In the genomic region with DNA sequence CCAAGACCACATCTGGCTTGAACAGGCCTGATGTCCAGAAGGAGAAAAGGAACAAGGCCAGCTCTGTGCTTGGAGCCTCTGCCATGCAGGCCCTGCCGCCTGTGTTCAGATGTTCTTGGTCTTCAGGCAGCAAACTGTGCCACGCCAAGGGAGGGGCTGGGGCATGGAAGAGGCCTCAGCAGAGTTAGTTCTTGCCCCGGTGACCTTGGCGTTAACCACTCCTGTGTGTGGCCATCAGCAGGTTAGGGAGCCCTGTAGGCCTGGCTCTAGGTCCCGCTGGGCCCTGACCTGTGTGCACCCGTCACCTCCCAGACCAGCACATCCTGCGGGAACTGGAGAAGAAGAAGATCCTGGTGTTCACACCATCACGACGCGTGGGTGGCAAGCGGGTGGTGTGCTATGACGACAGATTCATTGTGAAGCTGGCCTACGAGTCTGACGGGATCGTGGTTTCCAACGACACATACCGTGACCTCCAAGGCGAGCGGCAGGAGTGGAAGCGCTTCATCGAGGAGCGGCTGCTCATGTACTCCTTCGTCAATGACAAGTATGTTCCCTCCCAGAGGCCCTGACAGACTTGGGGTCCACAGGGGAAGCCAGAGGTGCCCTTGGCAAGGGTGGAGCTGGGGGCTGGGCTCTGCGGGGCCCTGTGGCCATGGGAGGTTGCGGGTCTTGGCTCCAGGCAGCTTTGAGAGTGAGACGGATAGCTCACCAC, we compare ENCODE assay signal across 12 cellular contexts. TPM values are rescaled to one million over a fixed set of nuclear protein-coding genes. Genes with fewer than 3 reads are reported as not detected.
A peak's percentile ranks its signal among the peaks of the same experiment; 100 is the strongest.
DNase-seq lines count a peak whose midpoint lies in the region; ATAC-seq and TF ChIP-seq lines count a peak whose summit lies in the region.
"Had no signal": no experiment of that assay in that cellular context is flagged by ENCODE, and none has a peak within 500 bp of the region (broad histone marks: within the 10 kb centered on the region; RNA-seq: fewer than 3 reads in every experiment).

No MANE protein-coding gene starts in this region.

- peaks cover 60 to 99% (median 87%) of the 10 kb centered on the region in 10 experiments for H3K4me1 ChIP-seq in BLaER1 treated with 17β-estradiol and CSF1 and Interleukin-3, amounts not matched to agents 10 nM and 100 nM
- H3K4me1 ChIP-seq in PC-3 (ENCODE audit: insufficient read depth, low read length) (peaks cover 61% of the 10 kb centered on the region), adipocyte (ENCODE audit: control insufficient read depth, insufficient read depth, low read length) (peaks cover 64% of the 10 kb centered on the region), neuronal stem cell (ENCODE audit: control insufficient read depth in 2 of 2, insufficient read depth in 1 of 2, low read depth in 1 of 2, low read length in 2 of 2) (peaks cover 7 to 19% of the 10 kb centered on the region in 2 donors)

- H3K4ac ChIP-seq in neuronal stem cell (ENCODE audit: low read length): no peak overlapping the region

- no peak overlapping the region for H4K91ac ChIP-seq in neuronal stem cell (ENCODE audit: low read depth, low read length, poor library complexity)

- H3K4me2 ChIP-seq in BLaER1 treated with 17β-estradiol and CSF1 and Interleukin-3, amounts not matched to agents 10 nM and 100 nM: peak overlapping the region in 10 of 11 experiments; percentile 95 to 100 (median 100); a peak in 21 of 22 replicates
- H3K4me2 ChIP-seq in PC-3 (ENCODE audit: low read length) (no peak overlapping the region), neuronal stem cell (ENCODE audit: insufficient read depth, low read length, poor library complexity, severe bottlenecking) (no peak overlapping the region)
- H3K4me2 ChIP-seq: BLaER1, GM23338 had no signal

- H2BK15ac ChIP-seq in neuronal stem cell (ENCODE audit: low read length): no peak overlapping the region

- H2AK5ac ChIP-seq in neuronal stem cell (ENCODE audit: low read depth, low read length): no peak overlapping the region

- no peak overlapping the region for H2BK12ac ChIP-seq in neuronal stem cell (ENCODE audit: low read length)

- peaks cover 7 to 76% (median 46%) of the 10 kb centered on the region in 11 experiments; a peak in 18 of 22 replicates for H4K20me1 ChIP-seq in BLaER1 treated with 17β-estradiol and CSF1 and Interleukin-3, amounts not matched to agents 10 nM and 100 nM
- H4K20me1 ChIP-seq in PC-3 (ENCODE audit: low read length): no peaks in the 10 kb centered on the region; the same call in 1 of the 2 replicates

- H3K18ac ChIP-seq in neuronal stem cell (ENCODE audit: low read length): no peak overlapping the region

- H3K4me3 ChIP-seq in BLaER1 treated with 17β-estradiol and CSF1 and Interleukin-3, amounts not matched to agents 10 nM and 100 nM: peak overlapping the region in 3 of 10 experiments; percentile 94 to 96 (median 94); a peak in 3 of 20 replicates
- no peak overlapping the region for H3K4me3 ChIP-seq in PC-3 (ENCODE audit: low read length)
- no peak overlapping the region for H3K4me3 ChIP-seq in adipocyte (ENCODE audit: low read length)
- H3K4me3 ChIP-seq in neuronal stem cell (ENCODE audit: low read length in 2 of 2): peak overlapping the region in 1 of 2 donors; percentile 27
- H3K4me3 ChIP-seq: BLaER1, GM23338 had no signal

- peak overlapping the region in 10 of 11 experiments; percentile 84 to 98 (median 94); a peak in 20 of 22 replicates for H3K27ac ChIP-seq in BLaER1 treated with 17β-estradiol and CSF1 and Interleukin-3, amounts not matched to agents 10 nM and 100 nM
- H3K27ac ChIP-seq in PC-3 (ENCODE audit: low read length) (peak overlapping the region; percentile 97; the same call in 1 of the 2 replicates), neuronal stem cell (replicated peaks; ENCODE audit: low read length) (no peak overlapping the region)
- H3K27ac ChIP-seq: BLaER1 had no signal

- H3K79me2 ChIP-seq in PC-3 (ENCODE audit: low read length): peaks cover 57% of the 10 kb centered on the region

- H3K14ac ChIP-seq in neuronal stem cell (ENCODE audit: low read length): no peak overlapping the region

- H2AFZ ChIP-seq in PC-3 (ENCODE audit: low read length) (no peak overlapping the region), neuronal stem cell (ENCODE audit: low read length) (no peak overlapping the region)
- H2AFZ ChIP-seq: GM23338 had no signal

- no peak overlapping the region for H2BK120ac ChIP-seq in neuronal stem cell (ENCODE audit: low read depth, low read length)

- H3K27me3 ChIP-seq in BLaER1 treated with 17β-estradiol and CSF1 and Interleukin-3, amounts not matched to agents 10 nM and 100 nM: no peaks in the 10 kb centered on the region
- H3K27me3 ChIP-seq in PC-3 (ENCODE audit: low read length): no peaks in the 10 kb centered on the region
- no peaks in the 10 kb centered on the region for H3K27me3 ChIP-seq in adipocyte (replicated peaks; ENCODE audit: control insufficient read depth, insufficient read depth, low read length)
- no peaks in the 10 kb centered on the region for H3K27me3 ChIP-seq in neuronal stem cell (ENCODE audit: control insufficient read depth in 3 of 3, insufficient read depth in 3 of 3, low read depth in 1 of 3, low read length in 3 of 3)
- H3K27me3 ChIP-seq: BLaER1 had no signal

- H3K9me2 ChIP-seq in PC-3 (replicated peaks; ENCODE audit: low read length): no peaks in the 10 kb centered on the region

- peak overlapping the region; percentile 46 for H3K23ac ChIP-seq in neuronal stem cell (ENCODE audit: low read depth, low read length, poor library complexity)

- intact Hi-C loops in PC-3 (cut with micrococcal nuclease): no loop called here

- H3K79me1 ChIP-seq in neuronal stem cell (ENCODE audit: low read depth, low read length): no peaks in the 10 kb centered on the region

- no peak overlapping the region for H2BK5ac ChIP-seq in neuronal stem cell (ENCODE audit: low read length)

- ATAC-seq in PC-3: no peak
- ATAC-seq: GM23338 had no signal

- no CpG with 5 or more reads among the region's 26 CpGs for WGBS in neuronal stem cell (ENCODE audit: extremely low coverage in 2 of 2, insufficient read length in 2 of 2, insufficient replicate concordance in 1 of 2), 2 donors

- DNase-seq in PC-3 (no peak), adipocyte (ENCODE audit: low read depth) (no peak), neuronal stem cell (ENCODE audit: low spot score) (no peak), islet precursor cell (no peak), NOMO-1 (lab: John Stamatoyannopoulos, UW; ENCODE audit: unreplicated experiment in 2 of 2) (no peak), NCI-H2196 treated with DMSO at 0.1 percent for 48 hours (lab: John Stamatoyannopoulos, UW; ENCODE audit: unreplicated experiment) (no peak)
- no peak for DNase-seq in effector CD4-positive, alpha-beta T cell
- DNase-seq: foreskin melanocyte, NCI-H345 had no signal

- BruUV-seq in PC-3 (replicated peaks; lab: Mats Ljungman, UMichigan): no TSS peak

- CTCF ChIA-PET in PC-3 (lab: Charles Lee): no interaction called here

- peaks cover 65 to 86% (median 80%) of the 10 kb centered on the region in 11 experiments for H3K36me3 ChIP-seq in BLaER1 treated with 17β-estradiol and CSF1 and Interleukin-3, amounts not matched to agents 10 nM and 100 nM
- H3K36me3 ChIP-seq in PC-3 (ENCODE audit: low read depth, low read length): peaks cover 41% of the 10 kb centered on the region
- H3K36me3 ChIP-seq in adipocyte (ENCODE audit: control insufficient read depth, insufficient read depth, low read length, severe bottlenecking): peaks cover 60% of the 10 kb centered on the region
- peaks cover 23 to 70% of the 10 kb centered on the region in 2 donors for H3K36me3 ChIP-seq in neuronal stem cell (replicated peaks in 1 of 2; ENCODE audit: control insufficient read depth in 2 of 2, insufficient read depth in 2 of 2, low read length in 2 of 2)

- no peak overlapping the region for H4K8ac ChIP-seq in neuronal stem cell (ENCODE audit: low read depth, low read length)

- no peaks in the 10 kb centered on the region for H3K9me3 ChIP-seq in BLaER1 treated with 17β-estradiol and CSF1 and Interleukin-3, amounts not matched to agents 10 nM and 100 nM (replicated peaks in 1 of 11)
- H3K9me3 ChIP-seq in PC-3 (ENCODE audit: low read length) (no peaks in the 10 kb centered on the region), adipocyte (ENCODE audit: control insufficient read depth, low read length) (no peaks in the 10 kb centered on the region), neuronal stem cell (replicated peaks in 1 of 2; ENCODE audit: control insufficient read depth in 2 of 2, insufficient read depth in 1 of 2, low read depth in 1 of 2, low read length in 2 of 2) (no peaks in the 10 kb centered on the region)
- H3K9me3 ChIP-seq: BLaER1 had no signal

- no peak for TF ChIP-seq CTCF in PC-3 (conservative IDR thresholded peaks at IDR 0.05; ENCODE audit: low read depth, low read length)

- H3K9ac ChIP-seq in BLaER1 treated with 17β-estradiol and CSF1 and Interleukin-3, amounts not matched to agents 10 nM and 100 nM: peak overlapping the region; percentile 84 to 95 (median 92); a peak in 19 of 22 replicates
- H3K9ac ChIP-seq in PC-3 (ENCODE audit: low read length) (peak overlapping the region; percentile 89; the same call in 1 of the 2 replicates), adipocyte (ENCODE audit: low read length) (peak overlapping the region; percentile 6), neuronal stem cell (ENCODE audit: low read depth, low read length, poor library complexity) (no peak overlapping the region)
- H3K9ac ChIP-seq: BLaER1 had no signal

- POLR2A ChIA-PET in PC-3 (lab: Charles Lee; ENCODE audit: unreplicated experiment): no interaction called here

- H3F3A ChIP-seq in PC-3 (ENCODE audit: low read length, unreplicated experiment): no peaks in the 10 kb centered on the region

RNA-seq across cellular contexts. Expression of a gene that starts 7.1 kb away (rescaled TPM):
- 45.3 and 65.1 TPM in 2 replicates for total RNA-seq in PC-3 (2014; rRNA removed)
- 2.5 TPM for polyA plus RNA-seq in neuronal stem cell (2013, experiment 1 of 2)
- polyA plus RNA-seq in neuronal stem cell (2013, experiment 2 of 2): 2.1 TPM

RNA-seq across cellular contexts. Expression of a gene that starts 33.1 kb away (rescaled TPM):
- 87.0 and 90.9 TPM in 2 replicates for total RNA-seq in PC-3 (2014; rRNA removed)
- 64.9 TPM for polyA plus RNA-seq in neuronal stem cell (2013, experiment 1 of 2)
- polyA plus RNA-seq in neuronal stem cell (2013, experiment 2 of 2): 65.6 TPM

Comparison
In these comparisons a context has a peak if more than half of its experiments do, and no peak if none do; other contexts are left out.
1. H3K4me2 ChIP-seq: peak in BLaER1 treated with 17β-estradiol and CSF1 and Interleukin-3, amounts not matched to agents 10 nM and 100 nM (10 of 11); none in PC-3 (single experiment) and neuronal stem cell (single experiment).